Comparison of ENCODE assay signal across 8 cellular contexts in the genomic region with DNA sequence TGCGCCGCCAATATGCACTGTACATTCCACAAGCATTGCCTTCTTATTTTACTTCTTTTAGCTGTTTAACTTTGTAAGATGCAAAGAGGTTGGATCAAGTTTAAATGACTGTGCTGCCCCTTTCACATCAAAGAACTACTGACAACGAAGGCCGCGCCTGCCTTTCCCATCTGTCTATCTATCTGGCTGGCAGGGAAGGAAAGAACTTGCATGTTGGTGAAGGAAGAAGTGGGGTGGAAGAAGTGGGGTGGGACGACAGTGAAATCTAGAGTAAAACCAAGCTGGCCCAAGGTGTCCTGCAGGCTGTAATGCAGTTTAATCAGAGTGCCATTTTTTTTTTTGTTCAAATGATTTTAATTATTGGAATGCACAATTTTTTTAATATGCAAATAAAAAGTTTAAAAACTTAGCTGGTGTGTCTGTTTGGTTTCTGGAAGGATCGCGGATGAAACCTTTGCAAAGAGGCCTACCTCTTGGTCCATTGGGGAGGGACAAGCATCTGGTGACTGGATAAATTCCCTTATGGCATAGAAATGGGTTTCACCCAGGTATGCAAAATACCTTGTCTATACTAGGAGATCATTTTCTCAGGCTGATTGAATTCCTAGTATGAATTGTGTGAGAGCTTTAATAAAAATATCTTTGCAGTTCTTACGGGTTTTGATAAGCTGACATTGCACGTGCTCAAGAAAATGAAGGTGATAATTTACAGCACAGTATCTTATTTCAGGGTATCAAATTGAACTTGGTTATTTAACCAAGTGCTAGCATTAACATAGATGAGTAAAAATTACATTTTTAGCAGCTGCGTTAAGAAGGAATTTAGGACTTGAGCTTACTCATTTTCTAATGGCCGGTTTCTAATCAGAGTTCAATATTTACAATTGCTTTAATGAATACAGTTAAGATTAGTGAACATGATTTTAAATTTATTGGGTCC. TPM values are rescaled to one million over a fixed set of nuclear protein-coding genes. Genes with fewer than 3 reads are reported as not detected.
DNase-seq lines count a peak whose midpoint lies in the region; ATAC-seq, FAIRE-seq and TF ChIP-seq lines count a peak whose summit lies in the region.
"Not testable (repeated sequence)": the region's sequence is repeated elsewhere in the genome, so short reads cannot be mapped to it uniquely, and the experiment has no call there.

No MANE protein-coding gene starts in this region.

- H4K8ac ChIP-seq in IMR-90 (ENCODE audit: low read depth in 2 of 2, low read length in 2 of 2) = 0 out of 4 replicates have a peak overlapping the region, but pooled peaks of 1 of the 2 experiments have one; percentile 24

- not testable (repeated sequence) for ATAC-seq in IMR-90 (ENCODE audit: low read depth); upper lobe of left lung (ENCODE audit: low FRiP score in 2 of 2)

- peak; percentile 37 for DNase-seq in ELF-1 (ENCODE audit: low read depth, low spot score)
- peak; percentile 4 for DNase-seq in IMR-90
- DNase-seq in SJSA1 (ENCODE audit: low read depth in 1 of 2, low spot score in 2 of 2); activated naive CD8-positive, alpha-beta T cell treated with anti-CD3 and anti-CD28 coated beads for 36 hours; kidney; ovary; upper lobe of left lung: not testable (repeated sequence)

- peaks cover 0 to 17% of the 10 kb centered on the region in 2 experiments; a peak in 2 of 4 replicates for H3K79me1 ChIP-seq in IMR-90 (ENCODE audit: low read depth in 1 of 2, low read length in 2 of 2)

- peak overlapping the region; percentile 98 for H3K27ac Mint-ChIP-seq in activated naive CD8-positive, alpha-beta T cell treated with anti-CD3 and anti-CD28 coated beads for 36 hours

- not testable (repeated sequence) for TF ChIP-seq RAD21 in IMR-90 (IDR thresholded peaks at IDR 0.05; ENCODE audit: low read length)

- TF ChIP-seq EP300 in ovary (IDR thresholded peaks at IDR 0.05); upper lobe of left lung (IDR thresholded peaks at IDR 0.05): not testable (repeated sequence)

- POLR2A ChIA-PET in IMR-90 (lab: Charles Lee; ENCODE audit: unreplicated experiment) = interaction anchor here (0.6 to 1.6 kb wide), 8 partner anchors 19 to 511 kb away, joined by 3 to 6 read pairs (median 3); no protein-coding TSS in a partner anchor

- peaks cover 47% of the 10 kb centered on the region for H3K36me3 Mint-ChIP-seq in activated naive CD8-positive, alpha-beta T cell treated with anti-CD3 and anti-CD28 coated beads for 36 hours

- not testable (repeated sequence) for H2BK120ac ChIP-seq in IMR-90 (ENCODE audit: low read depth, low read length)

- not testable (repeated sequence) for H2AFZ ChIP-seq in IMR-90 (replicated peaks; ENCODE audit: low read length, poor library complexity)

- CTCF ChIA-PET in IMR-90 (lab: Yijun Ruan, JAX) = not testable (repeated sequence)

- not testable (repeated sequence) for H2AK9ac ChIP-seq in IMR-90 (replicated peaks; ENCODE audit: low read depth, low read length, poor library complexity)

- H3K14ac ChIP-seq in IMR-90 (replicated peaks; ENCODE audit: low read depth, low read length) = 0 out of 2 replicates have a peak overlapping the region, but pooled peaks have one; percentile 56

- H3K27ac ChIP-seq in IMR-90 (ENCODE audit: insufficient read depth, low read length) = peak overlapping the region; percentile 96; the same call in 1 of the 2 replicates
- peak overlapping the region; percentile 87 for H3K27ac ChIP-seq in SJSA1
- H3K27ac ChIP-seq in kidney (ENCODE audit: low read depth in 2 of 2, low read length in 2 of 2) = peak overlapping the region; percentile 43 to 60
- peak overlapping the region in 1 of 2 donors; percentile 84 for H3K27ac ChIP-seq in ovary
- H3K27ac ChIP-seq in upper lobe of left lung = peak overlapping the region; percentile 95 to 98 (median 96)

- H3K27me3 Mint-ChIP-seq in activated naive CD8-positive, alpha-beta T cell treated with anti-CD3 and anti-CD28 coated beads for 36 hours = peaks cover 13% of the 10 kb centered on the region

- H3K9me1 ChIP-seq in IMR-90 (ENCODE audit: insufficient read depth, low read length) = not testable (repeated sequence)

- peak overlapping the region; percentile 19 for H2BK5ac ChIP-seq in IMR-90 (ENCODE audit: low read depth, low read length, poor library complexity, severe bottlenecking)

- 0 out of 2 replicates have a peak overlapping the region, but pooled peaks have one; percentile 8 for H3K4ac ChIP-seq in IMR-90 (ENCODE audit: low read depth, low read length)

- not testable (repeated sequence) for TF ChIP-seq CTCF in IMR-90 (conservative IDR thresholded peaks at IDR 0.05; ENCODE audit: low read depth, low read length); kidney (IDR thresholded peaks at IDR 0.05; ENCODE audit: borderline replicate concordance, extremely low read depth, insufficient read depth); ovary (IDR thresholded peaks at IDR 0.05); upper lobe of left lung (IDR thresholded peaks at IDR 0.05)

- H4K91ac ChIP-seq in IMR-90 (ENCODE audit: insufficient read depth, low read depth, low read length) = not testable (repeated sequence)

- H4K20me1 ChIP-seq in IMR-90 (ENCODE audit: insufficient read depth, low read length) = peaks cover 12% of the 10 kb centered on the region; the same call in 1 of the 2 replicates

- not testable (repeated sequence) for H4K5ac ChIP-seq in IMR-90 (ENCODE audit: low read depth, low read length)

- peaks cover 29% of the 10 kb centered on the region for H3K4me1 Mint-ChIP-seq in activated naive CD8-positive, alpha-beta T cell treated with anti-CD3 and anti-CD28 coated beads for 36 hours

- not testable (repeated sequence) for H3K9me3 Mint-ChIP-seq in activated naive CD8-positive, alpha-beta T cell treated with anti-CD3 and anti-CD28 coated beads for 36 hours

- in situ Hi-C loops in IMR-90 (cut with MboI; ENCODE audit: low sequenced_read_pairs) = not testable (repeated sequence)

- H3K9ac ChIP-seq in IMR-90 (ENCODE audit: low read depth, low read length) = peak overlapping the region; percentile 94
- H3K9ac ChIP-seq in endocrine pancreas (ENCODE audit: control insufficient read depth, insufficient read depth, low read length); kidney (ENCODE audit: low read length in 2 of 2): not testable (repeated sequence)

- dilution Hi-C loops in IMR-90 (cut with HindIII; ENCODE audit: low sequenced_read_pairs, unreplicated experiment) = not testable (repeated sequence)

- not testable (repeated sequence) for H2BK20ac ChIP-seq in IMR-90 (ENCODE audit: low read depth, low read length)

- not testable (repeated sequence) for H3K36me3 ChIP-seq in IMR-90 (ENCODE audit: control insufficient read depth, insufficient read depth, low read length); endocrine pancreas (ENCODE audit: control insufficient read depth, insufficient read depth, low read length); kidney (ENCODE audit: control insufficient read depth in 1 of 2, insufficient read depth in 2 of 2, low read length in 2 of 2); ovary
- peaks cover 33% of the 10 kb centered on the region for H3K36me3 ChIP-seq in SJSA1
- H3K36me3 ChIP-seq in upper lobe of left lung = peaks cover 0 to 15% (median 1%) of the 10 kb centered on the region in 4 donors

- peak; percentile 3 for FAIRE-seq in kidney (lab: Jason Lieb, UNC)

- peak overlapping the region; percentile 88 for H3K4me3 Mint-ChIP-seq in activated naive CD8-positive, alpha-beta T cell treated with anti-CD3 and anti-CD28 coated beads for 36 hours

- H3K4me3 ChIP-seq in IMR-90 (ENCODE audit: insufficient read depth, low read depth, low read length) (peak overlapping the region; percentile 89), SJSA1 (peak overlapping the region; percentile 63), endocrine pancreas (ENCODE audit: control insufficient read depth, insufficient read depth, low read length) (peak overlapping the region; percentile 59), kidney (ENCODE audit: low read length in 2 of 2) (peak overlapping the region; percentile 58 to 78), ovary (peak overlapping the region; percentile 54), upper lobe of left lung (peak overlapping the region; percentile 46 to 78 (median 60))

- intact Hi-C loops in IMR-90 (cut with micrococcal nuclease) = loop anchor here (5.0 to 10.0 kb wide), 3 partner anchors 98 to 310 kb away; no protein-coding TSS in a partner anchor
- intact Hi-C loops in kidney (cut with DNase I) = not testable (repeated sequence)
- intact Hi-C loops in ovary (cut with DNase I) = loop anchor here in 2 of 4 donors (10.0 kb wide), 3 partner anchors 118 to 508 kb away; no protein-coding TSS in a partner anchor

- not testable (repeated sequence) for H3K56ac ChIP-seq in IMR-90 (ENCODE audit: extremely low read depth, insufficient read depth, low read length)

- not testable (repeated sequence) for H2AK5ac ChIP-seq in IMR-90 (ENCODE audit: low read depth, low read length)

- H3K27me3 ChIP-seq in IMR-90 (ENCODE audit: control insufficient read depth, insufficient read depth, low read length); SJSA1 (replicated peaks); endocrine pancreas (ENCODE audit: control insufficient read depth, insufficient read depth, low read length); ovary; upper lobe of left lung: not testable (repeated sequence)

- H3K9me3 ChIP-seq in IMR-90 (ENCODE audit: control insufficient read depth, insufficient read depth, low read length); SJSA1 (replicated peaks); endocrine pancreas (ENCODE audit: control insufficient read depth, low read length); kidney (ENCODE audit: control insufficient read depth in 1 of 2, low read length in 2 of 2); ovary; upper lobe of left lung: not testable (repeated sequence)

- WGBS in IMR-90 (ENCODE audit: extremely low coverage in 2 of 2, insufficient read length in 1 of 2), 2 experiments = no CpG with 5 or more reads among the region's 12 CpGs
- WGBS in ovary, 3 donors = 26 to 41% (median 34%) methylated on average over 12 of the region's 12 CpGs
- 1 to 50% methylated on average over 12 of the region's 12 CpGs for WGBS in upper lobe of left lung, 2 donors

- H3K23ac ChIP-seq in IMR-90 (ENCODE audit: low read depth, low read length) = not testable (repeated sequence)

- not testable (repeated sequence) for H2BK15ac ChIP-seq in IMR-90 (ENCODE audit: low read depth, low read length)

- peak overlapping the region; percentile 91 for H3K4me2 ChIP-seq in IMR-90 (ENCODE audit: low read depth, low read length)

- not testable (repeated sequence) for H3K18ac ChIP-seq in IMR-90 (ENCODE audit: low read depth, low read length)

- TSS peak; percentile 99 for BruUV-seq in IMR-90 (replicated peaks; lab: Mats Ljungman, UMichigan)

- TF ChIP-seq POLR2A in IMR-90 (IDR thresholded peaks at IDR 0.05; ENCODE audit: low read depth, low read length); ovary (IDR thresholded peaks at IDR 0.05); upper lobe of left lung (IDR thresholded peaks at IDR 0.05): not testable (repeated sequence)

- not testable (repeated sequence) for H3K4me1 ChIP-seq in IMR-90 (ENCODE audit: control insufficient read depth, insufficient read depth, low read length); endocrine pancreas (ENCODE audit: control insufficient read depth, insufficient read depth, low read length); kidney (ENCODE audit: control insufficient read depth in 1 of 2, insufficient read depth in 1 of 2, low read depth in 1 of 2, low read length in 2 of 2); ovary (ENCODE audit: insufficient read depth); upper lobe of left lung
- H3K4me1 ChIP-seq in SJSA1 (replicated peaks) = peaks cover 28% of the 10 kb centered on the region

RNA-seq across cellular contexts. Expression of gene TMSB4X, which starts 2.2 kb away (rescaled TPM):
- total RNA-seq in IMR-90 (2012; rRNA removed) (9,222 and 11,116 TPM in 2 replicates), kidney (2,421 TPM), ovary (1,000 to 10,000 TPM; 1,993 to 2,559 (median 2,105) TPM), upper lobe of left lung (1,000 to 10,000 TPM; 2,646 to 6,090 (median 4,792) TPM)
- polyA plus RNA-seq in IMR-90 (2012; rRNA removed) (4,133 and 4,648 TPM in 2 replicates), kidney (ENCODE audit: insufficient read depth, low read depth, low replicate concordance) (3,432 TPM), ovary (1,000 to 10,000 TPM; 3,725 to 5,006 TPM)
- 4,164 and 9,036 TPM in 2 replicates for polyA plus RNA-seq in IMR-90 (2012; cell fraction: cytosol; rRNA removed)
- polyA plus RNA-seq in IMR-90 (2012; cell fraction: nucleus; rRNA removed; ENCODE audit: low replicate concordance) = 567 and 1,669 TPM in 2 replicates
- 4,755 and 8,566 TPM in 2 replicates for total RNA-seq in SJSA1 (2014; rRNA removed; shearing (Covaris generic))
- total RNA-seq in activated naive CD8-positive, alpha-beta T cell treated with anti-CD3 and anti-CD28 coated beads for 36 hours = 1,000 to 10,000 TPM; 3,478 to 3,646 TPM
